In genomic region chr16:22188267-22188594, GRCh38 we compare ENCODE assay signal across 2 cellular contexts.
TF ChIP-seq lines count a peak whose summit lies in the region.

No MANE protein-coding gene starts in this region.

TF ChIP-seq in GM12891, 5 proteins besides CTCF, POLR2A, EP300 and RAD21:
- TF ChIP-seq PAX5 (IDR thresholded peaks at IDR 0.05; ENCODE audit: insufficient read depth, low read length, severe bottlenecking) (no peak), TAF1 (IDR thresholded peaks at IDR 0.05; ENCODE audit: low read depth, low read length) (no peak), POLR2AphosphoS5 (IDR thresholded peaks at IDR 0.05; ENCODE audit: low read depth, low read length) (no peak), SPI1 (IDR thresholded peaks at IDR 0.05; ENCODE audit: low read depth, low read length) (0 out of 2 replicates have a peak, but pooled peaks have one; percentile 15), POU2F2 (IDR thresholded peaks at IDR 0.05; ENCODE audit: low read depth, low read length) (no peak)

TF ChIP-seq in K562, 482 proteins besides CTCF, POLR2A, EP300 and RAD21:
- no peak for TF ChIP-seq ZNF253 (CRISPR knock-in tag; conservative IDR thresholded peaks at IDR 0.05)
- no peak for TF ChIP-seq PML (IDR thresholded peaks at IDR 0.05; ENCODE audit: low read length)
- TF ChIP-seq SAFB (IDR thresholded peaks at IDR 0.05; ENCODE audit: borderline replicate concordance, low read depth, low read length): no peak
- TF ChIP-seq ELF1 (tag; IDR thresholded peaks at IDR 0.05): 0 out of 2 replicates have a peak, but pooled peaks have one; percentile 7
- no peak for TF ChIP-seq RBM34 (IDR thresholded peaks at IDR 0.05; ENCODE audit: borderline replicate concordance, insufficient read depth, low read length)
- no peak for TF ChIP-seq PBX2 (CRISPR knock-in tag; IDR thresholded peaks at IDR 0.05; ENCODE audit: low read depth)
- no peak for TF ChIP-seq PBX2 (tag; conservative IDR thresholded peaks at IDR 0.05; ENCODE audit: low read depth)
- TF ChIP-seq IRF1 (CRISPR knock-in tag; IDR thresholded peaks at IDR 0.05; ENCODE audit: borderline replicate concordance): no peak
- no peak for TF ChIP-seq NCOA2 (IDR thresholded peaks at IDR 0.05; ENCODE audit: partially characterized antibody in 2 of 2)
- TF ChIP-seq ZNF395 (CRISPR knock-in tag; IDR thresholded peaks at IDR 0.05): no peak
